In genomic region chr14:92709340-92710000, GRCh38 we compare ENCODE assay signal across 16 cellular contexts.
"Had no signal": no experiment of that assay in that cellular context is flagged by ENCODE, and none has a peak within 500 bp of the region (broad histone marks: within the 10 kb centered on the region; RNA-seq: fewer than 3 reads in every experiment).

No MANE protein-coding gene starts in this region.

- H3K27ac Mint-ChIP-seq: activated CD8-positive, alpha-beta memory T cell treated with anti-CD3 and anti-CD28 coated beads, Interleukin-2, amount 10 ng/mL, durations not matched to agents 7 days and 5 days; activated naive CD8-positive, alpha-beta T cell; natural killer cell had no signal

- H3K27ac ChIP-seq: psoas muscle had no signal

- DNase-seq: activated CD4-positive, alpha-beta T cell treated with anti-CD3 and anti-CD28 coated beads for 1 hour; activated CD4-positive, alpha-beta T cell treated with anti-CD3 and anti-CD28 coated beads, Interleukin-2, amount 50 U/mL, for 48 hours; activated CD8-positive, alpha-beta memory T cell treated with anti-CD3 and anti-CD28 coated beads, Interleukin-2, amount 10 ng/mL, durations not matched to agents 7 days and 5 days; activated gamma-delta T cell; activated T-cell treated with anti-CD3 and anti-CD28 coated beads, Interleukin-2, amount 50 U/mL, for 48 hours; effector CD4-positive, alpha-beta T cell; hippocampal formation; natural killer cell; nucleus accumbens; psoas muscle; stimulated activated CD4-positive, alpha-beta T cell treated with anti-CD3 and anti-CD28 coated beads, Interleukin-12 subunit alpha, Interleukin-12 subunit beta, amount 100 ng/mL, for 4 hours; stimulated activated naive CD4-positive, alpha-beta T cell; SW 1271; T-helper 9 cell; upper lobe of left lung had no signal

- H3K4me3 Mint-ChIP-seq: activated CD8-positive, alpha-beta memory T cell treated with anti-CD3 and anti-CD28 coated beads, Interleukin-2, amount 10 ng/mL, durations not matched to agents 7 days and 5 days; activated naive CD8-positive, alpha-beta T cell; natural killer cell had no signal

- H3K4me1 ChIP-seq: psoas muscle, upper lobe of left lung had no signal

- H3K9me3 ChIP-seq: psoas muscle, upper lobe of left lung had no signal

- H3K9me3 Mint-ChIP-seq: natural killer cell had no signal

- H3K27me3 Mint-ChIP-seq: activated naive CD8-positive, alpha-beta T cell had no signal

- H3K27me3 ChIP-seq: upper lobe of left lung had no signal

- ATAC-seq: activated CD8-positive, alpha-beta memory T cell treated with anti-CD3 and anti-CD28 coated beads, Interleukin-2, amount 10 ng/mL, durations not matched to agents 7 days and 5 days; natural killer cell; psoas muscle had no signal

- H3K4me1 Mint-ChIP-seq: activated CD8-positive, alpha-beta memory T cell treated with anti-CD3 and anti-CD28 coated beads, Interleukin-2, amount 10 ng/mL, durations not matched to agents 7 days and 5 days had no signal

- H3K36me3 Mint-ChIP-seq: activated CD8-positive, alpha-beta memory T cell treated with anti-CD3 and anti-CD28 coated beads, Interleukin-2, amount 10 ng/mL, durations not matched to agents 7 days and 5 days; natural killer cell had no signal

- H3K4me3 ChIP-seq: psoas muscle, upper lobe of left lung had no signal
